Comparison of ENCODE assay signal across 24 cellular contexts in genomic region chr5:106258591-106259125, GRCh38.
DNase-seq lines count a peak whose midpoint lies in the region; ATAC-seq and TF ChIP-seq lines count a peak whose summit lies in the region.
"Had no signal": no experiment of that assay in that cellular context is flagged by ENCODE, and none has a peak within 500 bp of the region (broad histone marks: within the 10 kb centered on the region; RNA-seq: fewer than 3 reads in every experiment).

No MANE protein-coding gene starts in this region.

- no peak overlapping the region for H3K4me3 ChIP-seq in AG10803 (ENCODE audit: low read length)
- H3K4me3 ChIP-seq: ascending aorta, coronary artery, left lung, right atrium auricular region, thyroid gland had no signal

- H3K27ac ChIP-seq in VCaP, result peak overlapping the region; percentile 78
- H3K27ac ChIP-seq: ascending aorta, coronary artery, left lung, right atrium auricular region, thyroid gland had no signal

- TF ChIP-seq CTCF in AG10803 (conservative IDR thresholded peaks at IDR 0.05; ENCODE audit: low read length) (no peak), VCaP (conservative IDR thresholded peaks at IDR 0.05) (no peak)

- no peak for ATAC-seq in GM18511 (IDR thresholded peaks at IDR 0.05; ENCODE audit: unreplicated experiment)
- ATAC-seq: left lung had no signal

- DNase-seq in AG10803 (ENCODE audit: low read depth) (peak; percentile 11), HT1080 (ENCODE audit: low read depth) (peak; percentile 75), islet precursor cell (peak; percentile 90), cerebellar nuclear complex (lab: John Stamatoyannopoulos, UW) (no peak), NCI-H446 (lab: John Stamatoyannopoulos, UW) (no peak), GOT3 (lab: John Stamatoyannopoulos, UW) (no peak)
- DNase-seq: activated CD4-positive, alpha-beta memory T cell treated with anti-CD3 and anti-CD28 coated beads for 36 hours; activated naive CD4-positive, alpha-beta T cell treated with anti-CD3 and anti-CD28 coated beads, Interleukin-2, amount 10 ng/mL, durations not matched to agents 7 days and 5 days; activated T-cell treated with anti-CD3 and anti-CD28 coated beads, Interleukin-2, amount 50 U/mL, for 24 hours; DMS79; HFFc6; Karpas-422; left lung; NCI-H1417; NCI-H774; stimulated activated CD4-positive, alpha-beta T cell treated with anti-CD3 and anti-CD28 coated beads, Interleukin-15, amount 100 ng/mL, for 24 hours; stimulated activated naive CD4-positive, alpha-beta T cell; SW 1271; thyroid gland had no signal

Comparison
In these comparisons a context has a peak if more than half of its experiments do, and no peak if none do; other contexts are left out.
1. DNase-seq: peak in AG10803 (single experiment), HT1080 (single experiment) and islet precursor cell (single experiment); none in cerebellar nuclear complex (0 of 2), NCI-H446 (0 of 2) and GOT3 (single experiment).